ENCODE assay signal across 21 cellular contexts in genomic region chr12:65248656-65249633, GRCh38. TPM values are rescaled to one million over a fixed set of nuclear protein-coding genes. Genes with fewer than 3 reads are reported as not detected.
DNase-seq lines count a peak whose midpoint lies in the region; ATAC-seq and TF ChIP-seq lines count a peak whose summit lies in the region.
"Had no signal": no experiment of that assay in that cellular context is flagged by ENCODE, and none has a peak within 500 bp of the region (broad histone marks: within the 10 kb centered on the region; RNA-seq: fewer than 3 reads in every experiment).

No MANE protein-coding gene starts in this region.

- no peak overlapping the region for H3K27ac ChIP-seq in WERI-Rb-1
- H3K27ac ChIP-seq: SJCRH30, vagina had no signal

- no peaks in the 10 kb centered on the region for H3K27me3 ChIP-seq in WERI-Rb-1 (ENCODE audit: insufficient read depth, low read depth, severe bottlenecking)
- H3K27me3 ChIP-seq: SJCRH30, vagina had no signal

- peak; percentile 18 for DNase-seq in activated CD4-positive, alpha-beta T cell treated with anti-CD3 and anti-CD28 coated beads for 36 hours
- DNase-seq in activated CD4-positive, alpha-beta T cell treated with anti-CD3 and anti-CD28 coated beads for 1 hour: no peak
- peak; percentile 37 for DNase-seq in Caki2 (ENCODE audit: low read depth)
- DNase-seq in activated T-helper 1 cell treated with anti-CD3 and anti-CD28 coated beads, Interleukin-12 subunit alpha, Interleukin-12 subunit beta, Interleukin-2, Interleukin-4 antibody, amounts not matched to agents 30 ng/mL and 10 ng/mL and 1 ng/mL, durations not matched to agents 14 hours and 24 hours and 36 hours (ENCODE audit: low spot score): no peak
- DNase-seq in fibroblast of mammary gland (ENCODE audit: low read depth): peak; percentile 38
- DNase-seq in posterior vena cava (ENCODE audit: low spot score): no peak
- no peak for DNase-seq in WERI-Rb-1
- DNase-seq: activated naive CD4-positive, alpha-beta T cell; C1 segment of cervical spinal cord; head of caudate nucleus; left ventricle myocardium superior; NCI-H1105; NCI-H2029 treated with DMSO at 0.1 percent for 48 hours; posterior cingulate gyrus; SJCRH30; stimulated activated CD4-positive, alpha-beta T cell treated with anti-CD3 and anti-CD28 coated beads, Interleukin-4, amount 100 ng/mL, for 4 hours had no signal

- peak; percentile 85 for ATAC-seq in activated CD4-positive, alpha-beta T cell treated with anti-CD3 and anti-CD28 coated beads for 36 hours
- no peak for ATAC-seq in GM21515 (IDR thresholded peaks at IDR 0.05; ENCODE audit: unreplicated experiment)
- ATAC-seq: left ventricle myocardium superior had no signal

- H3K36me3 Mint-ChIP-seq in activated CD4-positive, alpha-beta T cell treated with anti-CD3 and anti-CD28 coated beads for 36 hours (ENCODE audit: low read depth): peaks cover 29% of the 10 kb centered on the region
- peaks cover 24% of the 10 kb centered on the region for H3K36me3 Mint-ChIP-seq in activated T-helper 1 cell treated with anti-CD3 and anti-CD28 coated beads, Interleukin-12 subunit alpha, Interleukin-12 subunit beta, Interleukin-2, Interleukin-4 antibody, amounts not matched to agents 30 ng/mL and 10 ng/mL and 1 ng/mL, durations not matched to agents 14 hours and 24 hours and 36 hours (ENCODE audit: low read depth)

- CTCF ChIA-PET in activated CD4-positive, alpha-beta T cell treated with anti-CD3 and anti-CD28 coated beads for 36 hours (lab: Charles Lee): interaction anchor here (1.2 to 2.4 kb wide), 4 partner anchors 14 to 358 kb away, joined by 3 to 5 read pairs (median 4); partner anchors contain the start of gene LEMD3

- no peak for TF ChIP-seq CTCF in fibroblast of mammary gland (conservative IDR thresholded peaks at IDR 0.05; ENCODE audit: control insufficient read depth, insufficient read depth, low read depth, low read length)
- TF ChIP-seq CTCF in WERI-Rb-1 (IDR thresholded peaks at IDR 0.05; ENCODE audit: low read depth, low read length): no peak

- H3K27ac Mint-ChIP-seq in activated CD4-positive, alpha-beta T cell treated with anti-CD3 and anti-CD28 coated beads for 36 hours: peak overlapping the region; percentile 72
- H3K27ac Mint-ChIP-seq in activated T-helper 1 cell treated with anti-CD3 and anti-CD28 coated beads, Interleukin-12 subunit alpha, Interleukin-12 subunit beta, Interleukin-2, Interleukin-4 antibody, amounts not matched to agents 30 ng/mL and 10 ng/mL and 1 ng/mL, durations not matched to agents 14 hours and 24 hours and 36 hours: peak overlapping the region; percentile 87
- H3K27ac Mint-ChIP-seq: brain had no signal

- no peaks in the 10 kb centered on the region for H3K9me3 ChIP-seq in WERI-Rb-1 (ENCODE audit: severe bottlenecking)
- H3K9me3 ChIP-seq: SJCRH30, vagina had no signal

- in situ Hi-C loops in Caki2 (cut with HindIII; ENCODE audit: low pct_unique_long_range_greater_than_20kb, low sequenced_read_pairs): no loop called here

- H3K27me3 Mint-ChIP-seq in activated CD4-positive, alpha-beta T cell treated with anti-CD3 and anti-CD28 coated beads for 36 hours: no peaks in the 10 kb centered on the region
- H3K27me3 Mint-ChIP-seq in activated T-helper 1 cell treated with anti-CD3 and anti-CD28 coated beads, Interleukin-12 subunit alpha, Interleukin-12 subunit beta, Interleukin-2, Interleukin-4 antibody, amounts not matched to agents 30 ng/mL and 10 ng/mL and 1 ng/mL, durations not matched to agents 14 hours and 24 hours and 36 hours (ENCODE audit: insufficient read depth): peaks cover under 1% of the 10 kb centered on the region
- H3K27me3 Mint-ChIP-seq: brain had no signal

- no peaks in the 10 kb centered on the region for H3K9me3 Mint-ChIP-seq in activated CD4-positive, alpha-beta T cell treated with anti-CD3 and anti-CD28 coated beads for 36 hours (ENCODE audit: low read depth)
- H3K9me3 Mint-ChIP-seq in activated T-helper 1 cell treated with anti-CD3 and anti-CD28 coated beads, Interleukin-12 subunit alpha, Interleukin-12 subunit beta, Interleukin-2, Interleukin-4 antibody, amounts not matched to agents 30 ng/mL and 10 ng/mL and 1 ng/mL, durations not matched to agents 14 hours and 24 hours and 36 hours: no peaks in the 10 kb centered on the region
- H3K9me3 Mint-ChIP-seq: brain, neural crest cell had no signal

- POLR2A ChIA-PET in activated CD4-positive, alpha-beta T cell treated with anti-CD3 and anti-CD28 coated beads for 36 hours (lab: Charles Lee): no interaction called here

- H3K36me3 ChIP-seq in WERI-Rb-1: peaks cover 16% of the 10 kb centered on the region

- peaks cover 16% of the 10 kb centered on the region for H3K4me1 Mint-ChIP-seq in activated CD4-positive, alpha-beta T cell treated with anti-CD3 and anti-CD28 coated beads for 36 hours
- peaks cover 15% of the 10 kb centered on the region for H3K4me1 Mint-ChIP-seq in activated T-helper 1 cell treated with anti-CD3 and anti-CD28 coated beads, Interleukin-12 subunit alpha, Interleukin-12 subunit beta, Interleukin-2, Interleukin-4 antibody, amounts not matched to agents 30 ng/mL and 10 ng/mL and 1 ng/mL, durations not matched to agents 14 hours and 24 hours and 36 hours (ENCODE audit: low read depth)
- H3K4me1 Mint-ChIP-seq: brain, neural crest cell had no signal

- H3K4me3 ChIP-seq in fibroblast of mammary gland (ENCODE audit: control insufficient read depth, low read depth, low read length): no peak overlapping the region
- no peak overlapping the region for H3K4me3 ChIP-seq in WERI-Rb-1 (ENCODE audit: low read depth, low read length)
- H3K4me3 ChIP-seq: SJCRH30, vagina had no signal

- no peak overlapping the region for H3K4me3 Mint-ChIP-seq in activated CD4-positive, alpha-beta T cell treated with anti-CD3 and anti-CD28 coated beads for 36 hours
- no peak overlapping the region for H3K4me3 Mint-ChIP-seq in activated T-helper 1 cell treated with anti-CD3 and anti-CD28 coated beads, Interleukin-12 subunit alpha, Interleukin-12 subunit beta, Interleukin-2, Interleukin-4 antibody, amounts not matched to agents 30 ng/mL and 10 ng/mL and 1 ng/mL, durations not matched to agents 14 hours and 24 hours and 36 hours
- H3K4me3 Mint-ChIP-seq: brain, neural crest cell had no signal

- intact Hi-C loops in activated CD4-positive, alpha-beta T cell treated with anti-CD3 and anti-CD28 coated beads for 36 hours (cut with DNase I, micrococcal nuclease): loop anchor here in 1 of 2 experiments (1.0 kb wide), 2 partner anchors 80 to 407 kb away; partner anchors contain the start of gene LEMD3
- intact Hi-C loops in activated T-helper 1 cell treated with anti-CD3 and anti-CD28 coated beads, Interleukin-12 subunit alpha, Interleukin-12 subunit beta, Interleukin-2, Interleukin-4 antibody, amounts not matched to agents 30 ng/mL and 10 ng/mL and 1 ng/mL, durations not matched to agents 14 hours and 24 hours and 36 hours (cut with micrococcal nuclease): loop anchor here (1.0 to 10.0 kb wide), 3 partner anchors 17 to 406 kb away; no protein-coding TSS in a partner anchor
- intact Hi-C loops in posterior vena cava (cut with DNase I): no loop called here

RNA-seq across cellular contexts. Expression of gene MSRB3, which starts 29.5 kb away (rescaled TPM):
- total RNA-seq in activated CD4-positive, alpha-beta T cell treated with anti-CD3 and anti-CD28 coated beads for 36 hours: under 1 TPM in 1 of 2 experiments, not detected in 1; 0.12 TPM
- 45.4 and 47.8 TPM in 2 replicates for total RNA-seq in Caki2 (2014; rRNA removed; shearing (Covaris generic); ENCODE audit: low replicate concordance)
- 0.15 TPM in 1 of 2 replicates, not detected in the other for total RNA-seq in activated T-helper 1 cell treated with anti-CD3 and anti-CD28 coated beads, Interleukin-12 subunit alpha, Interleukin-12 subunit beta, Interleukin-2, Interleukin-4 antibody, amounts not matched to agents 30 ng/mL and 10 ng/mL and 1 ng/mL, durations not matched to agents 14 hours and 24 hours and 36 hours
- 100 to 1,000 TPM; 299 to 329 TPM for total RNA-seq in posterior vena cava
- total RNA-seq: activated CD8-positive, alpha-beta memory T cell treated with anti-CD3 and anti-CD28 coated beads for 36 hours had no signal

Comparison
In these comparisons a context has a peak if more than half of its experiments do, and no peak if none do; other contexts are left out.
1. DNase-seq: peak in activated CD4-positive, alpha-beta T cell treated with anti-CD3 and anti-CD28 coated beads for 36 hours (single experiment), Caki2 (single experiment) and fibroblast of mammary gland (single experiment); none in activated CD4-positive, alpha-beta T cell treated with anti-CD3 and anti-CD28 coated beads for 1 hour (single experiment), activated T-helper 1 cell treated with anti-CD3 and anti-CD28 coated beads, Interleukin-12 subunit alpha, Interleukin-12 subunit beta, Interleukin-2, Interleukin-4 antibody, amounts not matched to agents 30 ng/mL and 10 ng/mL and 1 ng/mL, durations not matched to agents 14 hours and 24 hours and 36 hours (single experiment), posterior vena cava (single experiment) and WERI-Rb-1 (single experiment).
2. RNA of gene MSRB3, which starts 29.5 kb away (total RNA-seq): 299 to 329 TPM in posterior vena cava and 45.4 to 47.8 TPM in Caki2; 0.15 TPM in activated T-helper 1 cell treated with anti-CD3 and anti-CD28 coated beads, Interleukin-12 subunit alpha, Interleukin-12 subunit beta, Interleukin-2, Interleukin-4 antibody, amounts not matched to agents 30 ng/mL and 10 ng/mL and 1 ng/mL, durations not matched to agents 14 hours and 24 hours and 36 hours and 0.12 TPM in activated CD4-positive, alpha-beta T cell treated with anti-CD3 and anti-CD28 coated beads for 36 hours; every median in the first group is over 10 times any median in the second.